In genomic region chr11:45805305-45806071, GRCh38 we compare ENCODE assay signal across 8 cellular contexts. TPM values are rescaled to one million over a fixed set of nuclear protein-coding genes. Genes with fewer than 3 reads are reported as not detected.
DNase-seq lines count a peak whose midpoint lies in the region; ATAC-seq and TF ChIP-seq lines count a peak whose summit lies in the region.

No MANE protein-coding gene starts in this region.

- peaks cover 34 to 69% (median 43%) of the 10 kb centered on the region in 4 donors for H3K4me1 Mint-ChIP-seq in CD4-positive, alpha-beta memory T cell
- H3K4me1 Mint-ChIP-seq in activated CD4-positive, alpha-beta memory T cell treated with anti-CD3 and anti-CD28 coated beads for 36 hours (ENCODE audit: low read depth) = peaks cover 47% of the 10 kb centered on the region
- peaks cover 33% of the 10 kb centered on the region for H3K4me1 Mint-ChIP-seq in osteocyte (ENCODE audit: unreplicated experiment)

- CTCF ChIA-PET in CD4-positive, alpha-beta memory T cell (lab: Charles Lee; ENCODE audit: partially characterized antibody) = interaction anchor here (1.1 to 3.2 kb wide), 4 partner anchors 34 to 113 kb away, joined by 3 to 20 read pairs (median 6); no protein-coding TSS in a partner anchor
- CTCF ChIA-PET in activated CD4-positive, alpha-beta memory T cell treated with anti-CD3 and anti-CD28 coated beads for 36 hours (lab: Charles Lee) = interaction anchor here (1.2 to 7.7 kb wide), 3 partner anchors 34 to 39 kb away, joined by 3 to 49 read pairs (median 5); no protein-coding TSS in a partner anchor

- intact Hi-C loops in CD4-positive, alpha-beta memory T cell (cut with micrococcal nuclease) = loop anchor here (1.0 kb wide), 4 partner anchors 34 to 201 kb away; partner anchors contain the start of gene CRY2
- intact Hi-C loops in activated CD4-positive, alpha-beta memory T cell treated with anti-CD3 and anti-CD28 coated beads for 36 hours (cut with micrococcal nuclease) = loop anchor here (1.0 to 10.0 kb wide), 4 partner anchors 33 to 1241 kb away; partner anchors contain the start of genes CD82 and CRY2

- 12 to 22% methylated on average over 10 to 13 of the region's 29 CpGs for WGBS in gastroesophageal sphincter (ENCODE audit: low coverage in 1 of 2), 2 donors

- H3K36me3 Mint-ChIP-seq in CD4-positive, alpha-beta memory T cell = peaks cover 14 to 34% of the 10 kb centered on the region in 2 donors
- peaks cover 11% of the 10 kb centered on the region for H3K36me3 Mint-ChIP-seq in activated CD4-positive, alpha-beta memory T cell treated with anti-CD3 and anti-CD28 coated beads for 36 hours
- H3K36me3 Mint-ChIP-seq in osteocyte (ENCODE audit: unreplicated experiment) = peaks cover 10% of the 10 kb centered on the region

- H3K9me3 ChIP-seq in CD4-positive, alpha-beta memory T cell (ENCODE audit: control insufficient read depth in 1 of 2, low read length in 2 of 2) = no peaks in the 10 kb centered on the region
- H3K9me3 ChIP-seq in gastroesophageal sphincter = no peaks in the 10 kb centered on the region

- peak; percentile 29 for ATAC-seq in GM19351 (IDR thresholded peaks at IDR 0.05; ENCODE audit: unreplicated experiment)
- peak; percentile 56 for ATAC-seq in gastroesophageal sphincter
- ATAC-seq in HG02798 (IDR thresholded peaks at IDR 0.05; ENCODE audit: poor library complexity, unreplicated experiment) = no peak

- TF ChIP-seq CTCF in gastroesophageal sphincter (IDR thresholded peaks at IDR 0.05) = no peak
- no peak for TF ChIP-seq CTCF in osteocyte (IDR thresholded peaks at IDR 0.05)

- H3K9me3 Mint-ChIP-seq in CD4-positive, alpha-beta memory T cell = peaks cover 0 to 2% (median 0%) of the 10 kb centered on the region in 8 donors
- no peaks in the 10 kb centered on the region for H3K9me3 Mint-ChIP-seq in activated CD4-positive, alpha-beta memory T cell treated with anti-CD3 and anti-CD28 coated beads for 36 hours
- no peaks in the 10 kb centered on the region for H3K9me3 Mint-ChIP-seq in osteocyte (ENCODE audit: unreplicated experiment)

- H3K36me3 ChIP-seq in CD4-positive, alpha-beta memory T cell (ENCODE audit: insufficient read depth, low read length) = peaks cover 5% of the 10 kb centered on the region
- H3K36me3 ChIP-seq in gastroesophageal sphincter = peaks cover 0 to 17% of the 10 kb centered on the region in 2 donors

- H3K27ac ChIP-seq in CD4-positive, alpha-beta memory T cell (ENCODE audit: low read depth, low read length) = peak overlapping the region; percentile 83
- H3K27ac ChIP-seq in gastroesophageal sphincter = peak overlapping the region; percentile 61 to 94 (median 92)

- peaks cover 54% of the 10 kb centered on the region for H3K4me1 ChIP-seq in CD4-positive, alpha-beta memory T cell (ENCODE audit: insufficient read depth, low read length)
- peaks cover 0 to 57% (median 24%) of the 10 kb centered on the region in 3 donors for H3K4me1 ChIP-seq in gastroesophageal sphincter

- H3K4me3 ChIP-seq in CD4-positive, alpha-beta memory T cell (ENCODE audit: low read length in 2 of 2) = peak overlapping the region; percentile 90 to 95
- H3K4me3 ChIP-seq in gastroesophageal sphincter = peak overlapping the region; percentile 56 to 87

- POLR2A ChIA-PET in CD4-positive, alpha-beta memory T cell (lab: Charles Lee; ENCODE audit: partially characterized antibody) = interaction anchor here (1.8 to 2.7 kb wide), 4 partner anchors 11 to 112 kb away, joined by 5 to 38 read pairs (median 21); partner anchors contain the start of genes CRY2 and PEX16
- POLR2A ChIA-PET in activated CD4-positive, alpha-beta memory T cell treated with anti-CD3 and anti-CD28 coated beads for 36 hours (lab: Charles Lee) = interaction anchor here (1.2 to 3.7 kb wide), 3 partner anchors 29 to 42 kb away, joined by 4 to 13 read pairs (median 6); partner anchors contain the start of gene CRY2

- H3K27me3 ChIP-seq in CD4-positive, alpha-beta memory T cell (ENCODE audit: insufficient read depth, low read length) = no peaks in the 10 kb centered on the region
- H3K27me3 ChIP-seq in gastroesophageal sphincter = no peaks in the 10 kb centered on the region

- peak overlapping the region; percentile 90 to 96 (median 92) for H3K4me3 Mint-ChIP-seq in CD4-positive, alpha-beta memory T cell
- H3K4me3 Mint-ChIP-seq in activated CD4-positive, alpha-beta memory T cell treated with anti-CD3 and anti-CD28 coated beads for 36 hours = peak overlapping the region; percentile 90
- peak overlapping the region; percentile 92 for H3K4me3 Mint-ChIP-seq in osteocyte (ENCODE audit: unreplicated experiment)

- no peak for TF ChIP-seq EP300 in gastroesophageal sphincter (IDR thresholded peaks at IDR 0.05)

- peak overlapping the region; percentile 79 to 94 (median 91) for H3K27ac Mint-ChIP-seq in CD4-positive, alpha-beta memory T cell
- peak overlapping the region; percentile 76 for H3K27ac Mint-ChIP-seq in activated CD4-positive, alpha-beta memory T cell treated with anti-CD3 and anti-CD28 coated beads for 36 hours
- H3K27ac Mint-ChIP-seq in osteocyte (ENCODE audit: unreplicated experiment) = peak overlapping the region; percentile 92

- TF ChIP-seq POLR2A in gastroesophageal sphincter (IDR thresholded peaks at IDR 0.05) = no peak

- no peaks in the 10 kb centered on the region for H3K27me3 Mint-ChIP-seq in CD4-positive, alpha-beta memory T cell
- H3K27me3 Mint-ChIP-seq in activated CD4-positive, alpha-beta memory T cell treated with anti-CD3 and anti-CD28 coated beads for 36 hours = no peaks in the 10 kb centered on the region
- no peaks in the 10 kb centered on the region for H3K27me3 Mint-ChIP-seq in osteocyte (ENCODE audit: unreplicated experiment)

- peak in 2 of 5 donors; percentile 6 to 57 for DNase-seq in CD4-positive, alpha-beta memory T cell
- DNase-seq in HT1080 (ENCODE audit: low read depth) (peak; percentile 36), osteocyte (ENCODE audit: extremely low spot score, unreplicated experiment) (no peak), NCI-H510A treated with DMSO at 0.1 percent for 48 hours (lab: John Stamatoyannopoulos, UW) (no peak)
- DNase-seq in activated CD4-positive, alpha-beta memory T cell treated with anti-CD3 and anti-CD28 coated beads for 36 hours = no peak

RNA-seq across cellular contexts. Expression of gene SLC35C1, which starts 0.5 kb away (rescaled TPM):
- total RNA-seq in CD4-positive, alpha-beta memory T cell = 10 to 100 TPM; 20.3 to 21.5 TPM
- polyA plus RNA-seq in CD4-positive, alpha-beta memory T cell = 10 to 100 TPM; 18.6 to 19.9 TPM
- total RNA-seq in HT1080 (2014; rRNA removed; shearing (Covaris generic)) = 4.9 and 11.7 TPM in 2 replicates
- polyA plus RNA-seq in HT1080 (2015; cell fraction: cytosol; rRNA removed) = 10.8 and 12.0 TPM in 2 replicates
- 4.0 and 8.7 TPM in 2 replicates for polyA plus RNA-seq in HT1080 (2015; cell fraction: nucleus; rRNA removed)
- 10 to 100 TPM; 10.7 to 11.4 TPM for total RNA-seq in activated CD4-positive, alpha-beta memory T cell treated with anti-CD3 and anti-CD28 coated beads for 36 hours
- 10 to 100 TPM in 1 of 4 donors, 1 to 10 TPM in 3; 6.8 to 22.3 (median 8.5) TPM for total RNA-seq in gastroesophageal sphincter
- total RNA-seq in osteocyte = 17.5 and 18.0 TPM in 2 replicates

RNA-seq across cellular contexts. Expression of gene CRY2, which starts 41.8 kb away (rescaled TPM):
- 10 to 100 TPM; 66.0 to 67.4 TPM for total RNA-seq in CD4-positive, alpha-beta memory T cell
- polyA plus RNA-seq in CD4-positive, alpha-beta memory T cell = 10 to 100 TPM; 22.6 to 28.9 TPM
- 3.9 and 4.1 TPM in 2 replicates for total RNA-seq in HT1080 (2014; rRNA removed; shearing (Covaris generic))
- polyA plus RNA-seq in HT1080 (2015; cell fraction: cytosol; rRNA removed) = 2.6 and 3.5 TPM in 2 replicates
- 13.6 and 17.2 TPM in 2 replicates for polyA plus RNA-seq in HT1080 (2015; cell fraction: nucleus; rRNA removed)
- 10 to 100 TPM; 12.1 to 13.4 TPM for total RNA-seq in activated CD4-positive, alpha-beta memory T cell treated with anti-CD3 and anti-CD28 coated beads for 36 hours
- total RNA-seq in gastroesophageal sphincter = 10 to 100 TPM; 38.8 to 82.0 (median 47.7) TPM
- total RNA-seq in osteocyte = 18.2 and 18.6 TPM in 2 replicates
